ENCODE assay signal across 18 cellular contexts in the genomic region with DNA sequence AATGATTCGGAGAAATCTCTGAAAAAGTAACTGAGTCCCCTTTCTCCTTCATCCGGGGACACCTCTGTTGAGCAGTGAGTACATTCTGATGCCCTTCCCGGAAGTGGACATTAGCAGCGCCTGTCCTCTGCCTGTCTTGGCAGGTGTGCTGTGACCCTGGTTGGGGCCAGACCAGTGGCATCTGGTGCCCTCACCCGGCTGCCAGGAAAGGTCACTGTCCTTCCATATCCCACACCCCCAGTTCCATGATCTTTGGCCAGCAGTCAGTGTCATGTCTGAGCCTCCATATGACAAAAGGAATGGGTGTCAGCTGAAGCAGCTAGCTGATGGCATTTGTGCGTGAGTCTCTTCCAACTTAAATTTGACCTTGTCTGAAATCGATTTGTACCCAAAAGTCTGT.
DNase-seq lines count a peak whose midpoint lies in the region; ATAC-seq, FAIRE-seq and TF ChIP-seq lines count a peak whose summit lies in the region.
"Had no signal": no experiment of that assay in that cellular context is flagged by ENCODE, and none has a peak within 500 bp of the region (broad histone marks: within the 10 kb centered on the region; RNA-seq: fewer than 3 reads in every experiment).

No MANE protein-coding gene starts in this region.

- peaks cover 99% of the 10 kb centered on the region for H3K4me1 Mint-ChIP-seq in activated CD4-positive, alpha-beta T cell treated with anti-CD3 and anti-CD28 coated beads for 36 hours
- peaks cover 73% of the 10 kb centered on the region for H3K4me1 Mint-ChIP-seq in central memory CD8-positive, alpha-beta T cell

- intact Hi-C loops in activated CD4-positive, alpha-beta T cell treated with anti-CD3 and anti-CD28 coated beads for 36 hours (cut with DNase I, micrococcal nuclease): loop anchor here in 1 of 2 experiments (2.0 to 5.0 kb wide), 2 partner anchors 16 to 54 kb away; no protein-coding TSS in a partner anchor
- intact Hi-C loops in psoas muscle (cut with DNase I): no loop called here

- peak overlapping the region; percentile 75 for H3K27ac Mint-ChIP-seq in activated CD4-positive, alpha-beta T cell treated with anti-CD3 and anti-CD28 coated beads for 36 hours
- H3K27ac Mint-ChIP-seq in central memory CD8-positive, alpha-beta T cell (ENCODE audit: low read depth): peak overlapping the region; percentile 81

- TF ChIP-seq CTCF in psoas muscle (IDR thresholded peaks at IDR 0.05): no peak

- DNase-seq in activated CD4-positive, alpha-beta T cell treated with anti-CD3 and anti-CD28 coated beads for 36 hours: no peak
- DNase-seq in activated CD4-positive, alpha-beta T cell treated with anti-CD3 and anti-CD28 coated beads, Interleukin-2, amount 50 U/mL, for 4 hours: no peak
- DNase-seq in GM12891 (ENCODE audit: insufficient read length, low spot score) (no peak), psoas muscle (peak in 1 of 2 donors; percentile 53), NCI-H69 (lab: John Stamatoyannopoulos, UW) (no peak), activated gamma-delta T cell (lab: John Stamatoyannopoulos, UW) (no peak), HAP-1 (ENCODE audit: low spot score in 2 of 2) (no peak)
- DNase-seq in central memory CD8-positive, alpha-beta T cell (ENCODE audit: low spot score in 2 of 2): no peak
- DNase-seq: amniotic stem cell; Kasumi-1; NCI-H1436 treated with DMSO at 0.1 percent for 48 hours; SIG-M5; sigmoid colon; stimulated activated naive CD4-positive, alpha-beta T cell treated with Interleukin-2 at 50 U/mL for 16 hours had no signal

- H3K9me3 ChIP-seq in psoas muscle: no peaks in the 10 kb centered on the region
- H3K9me3 ChIP-seq in HAP-1: no peaks in the 10 kb centered on the region
- H3K9me3 ChIP-seq: gastroesophageal sphincter, sigmoid colon had no signal

- 0 out of 2 replicates have a peak, but pooled peaks have one; percentile 21 for TF ChIP-seq POLR2A in GM12891 (IDR thresholded peaks at IDR 0.05; ENCODE audit: low read depth, low read length)

- no peaks in the 10 kb centered on the region for H3K27me3 Mint-ChIP-seq in activated CD4-positive, alpha-beta T cell treated with anti-CD3 and anti-CD28 coated beads for 36 hours
- H3K27me3 Mint-ChIP-seq in central memory CD8-positive, alpha-beta T cell: no peaks in the 10 kb centered on the region

- peaks cover 64% of the 10 kb centered on the region for H3K36me3 Mint-ChIP-seq in activated CD4-positive, alpha-beta T cell treated with anti-CD3 and anti-CD28 coated beads for 36 hours (ENCODE audit: low read depth)
- peaks cover 13% of the 10 kb centered on the region for H3K36me3 Mint-ChIP-seq in central memory CD8-positive, alpha-beta T cell (ENCODE audit: insufficient read depth)

- no peak for ATAC-seq in activated CD4-positive, alpha-beta T cell treated with anti-CD3 and anti-CD28 coated beads for 36 hours
- ATAC-seq in central memory CD8-positive, alpha-beta T cell (replicated peaks; ENCODE audit: extremely low read depth, poor library complexity, severe bottlenecking): no peak
- ATAC-seq in psoas muscle: peak; percentile 40 to 76 (median 54)
- ATAC-seq: gastroesophageal sphincter had no signal

- POLR2A ChIA-PET in activated CD4-positive, alpha-beta T cell treated with anti-CD3 and anti-CD28 coated beads for 36 hours (lab: Charles Lee): no interaction called here

- H3K27me3 ChIP-seq in psoas muscle (ENCODE audit: insufficient read depth in 3 of 3, low read length in 2 of 3) (no peaks in the 10 kb centered on the region), HAP-1 (ENCODE audit: low read depth) (no peaks in the 10 kb centered on the region)
- H3K27me3 ChIP-seq: gastroesophageal sphincter, sigmoid colon had no signal

- FAIRE-seq in GM12891 (lab: Jason Lieb, UNC): peak; percentile 67
- FAIRE-seq: A204.1 had no signal

- H3K4me3 ChIP-seq in psoas muscle: no peak overlapping the region
- no peak overlapping the region for H3K4me3 ChIP-seq in HAP-1
- H3K4me3 ChIP-seq: gastroesophageal sphincter, lung, sigmoid colon had no signal

- no peaks in the 10 kb centered on the region for H3K36me3 ChIP-seq in psoas muscle (ENCODE audit: insufficient read depth in 1 of 2, low read depth in 1 of 2)
- no peaks in the 10 kb centered on the region for H3K36me3 ChIP-seq in HAP-1 (replicated peaks)
- H3K36me3 ChIP-seq: gastroesophageal sphincter, sigmoid colon had no signal

- H3K4me1 ChIP-seq in psoas muscle (peaks cover 31% of the 10 kb centered on the region), HAP-1 (peaks cover 12% of the 10 kb centered on the region)

- in situ Hi-C loops in HAP-1 (cut with MboI; ENCODE audit: low sequenced_read_pairs): no loop called here

- CTCF ChIA-PET in activated CD4-positive, alpha-beta T cell treated with anti-CD3 and anti-CD28 coated beads for 36 hours (lab: Charles Lee): interaction anchor here (0.6 to 1.1 kb wide), 2 partner anchors 71 to 160 kb away, joined by 3 read pairs; no protein-coding TSS in a partner anchor

- H3K4me3 Mint-ChIP-seq in activated CD4-positive, alpha-beta T cell treated with anti-CD3 and anti-CD28 coated beads for 36 hours: peak overlapping the region; percentile 51
- peak overlapping the region; percentile 58 for H3K4me3 Mint-ChIP-seq in central memory CD8-positive, alpha-beta T cell

- 34 to 39% (median 37%) methylated on average over 7 of the region's 7 CpGs for WGBS in psoas muscle, 3 donors

- H3K27ac ChIP-seq in psoas muscle: peak overlapping the region; percentile 34
- H3K27ac ChIP-seq: epithelial cell of prostate, gastroesophageal sphincter, sigmoid colon had no signal

- no peaks in the 10 kb centered on the region for H3K9me3 Mint-ChIP-seq in activated CD4-positive, alpha-beta T cell treated with anti-CD3 and anti-CD28 coated beads for 36 hours (ENCODE audit: low read depth)
- H3K9me3 Mint-ChIP-seq in central memory CD8-positive, alpha-beta T cell: no peaks in the 10 kb centered on the region

TF ChIP-seq in GM12891, 5 proteins besides CTCF, POLR2A, EP300 and RAD21:
- TF ChIP-seq TAF1 (IDR thresholded peaks at IDR 0.05; ENCODE audit: low read depth, low read length) (no peak), POU2F2 (IDR thresholded peaks at IDR 0.05; ENCODE audit: low read depth, low read length) (no peak), SPI1 (IDR thresholded peaks at IDR 0.05; ENCODE audit: low read depth, low read length) (no peak), POLR2AphosphoS5 (IDR thresholded peaks at IDR 0.05; ENCODE audit: low read depth, low read length) (no peak), PAX5 (IDR thresholded peaks at IDR 0.05; ENCODE audit: insufficient read depth, low read length, severe bottlenecking) (no peak)

Comparison
In these comparisons a context has a peak if more than half of its experiments do, and no peak if none do; other contexts are left out.
1. ATAC-seq: peak in psoas muscle (4 of 4); none in activated CD4-positive, alpha-beta T cell treated with anti-CD3 and anti-CD28 coated beads for 36 hours (single experiment) and central memory CD8-positive, alpha-beta T cell (single experiment).